Comparison of ENCODE assay signal across 32 cellular contexts in genomic region chr3:134972836-134973455, GRCh38.
"Had no signal": no experiment of that assay in that cellular context is flagged by ENCODE, and none has a peak within 500 bp of the region (broad histone marks: within the 10 kb centered on the region; RNA-seq: fewer than 3 reads in every experiment).

No MANE protein-coding gene starts in this region.

- H3K4me3 Mint-ChIP-seq: activated B cell treated with CpG ODN at 0.5 μM for 24 hours; activated CD4-positive, alpha-beta memory T cell treated with anti-CD3 and anti-CD28 coated beads for 36 hours; activated CD4-positive, alpha-beta T cell treated with anti-CD3 and anti-CD28 coated beads, Interleukin-2, amount 10 ng/mL, durations not matched to agents 24 days and 14 days; activated CD8-positive, alpha-beta T cell treated with anti-CD3 and anti-CD28 coated beads for 36 hours; activated naive CD4-positive, alpha-beta T cell treated with anti-CD3 and anti-CD28 coated beads for 36 hours; activated naive CD8-positive, alpha-beta T cell treated with anti-CD3 and anti-CD28 coated beads for 36 hours; activated T-cell treated with anti-CD3 and anti-CD28 coated beads, Interleukin-2, amount 50 U/mL, for 4 hours; activated T-cell treated with anti-CD3 and anti-CD28 coated beads, Interleukin-2, amount 50 U/mL, for 72 hours; activated T-helper 1 cell treated with anti-CD3 and anti-CD28 coated beads, Interleukin-12 subunit alpha, Interleukin-12 subunit beta, Interleukin-2, Interleukin-4 antibody, amounts not matched to agents 30 ng/mL and 10 ng/mL and 1 ng/mL, durations not matched to agents 14 hours and 24 hours and 36 hours; activated T-helper 17 cell treated with anti-CD3 and anti-CD28 coated beads, Interleukin-2, amount 50 U/mL, for 72 hours; T-cell; T-helper 17 cell had no signal

- H3K4me1 Mint-ChIP-seq: activated B cell treated with CpG ODN at 0.5 μM for 24 hours; activated CD4-positive, alpha-beta T cell treated with anti-CD3 and anti-CD28 coated beads, Interleukin-2, amount 10 ng/mL, durations not matched to agents 24 days and 14 days; activated naive CD8-positive, alpha-beta T cell treated with anti-CD3 and anti-CD28 coated beads for 36 hours; activated T-helper 17 cell treated with anti-CD3 and anti-CD28 coated beads, Interleukin-2, amount 50 U/mL, for 72 hours; T-cell had no signal

- H3K4me3 ChIP-seq: adrenal gland, body of pancreas, breast epithelium had no signal

- H3K9me3 Mint-ChIP-seq: activated CD4-positive, alpha-beta T cell treated with anti-CD3 and anti-CD28 coated beads, Interleukin-2, amount 10 ng/mL, durations not matched to agents 24 days and 14 days; activated CD8-positive, alpha-beta T cell treated with anti-CD3 and anti-CD28 coated beads for 36 hours; activated naive CD4-positive, alpha-beta T cell treated with anti-CD3 and anti-CD28 coated beads, Interleukin-2, amount 50 U/mL, for 72 hours; activated T-cell treated with anti-CD3 and anti-CD28 coated beads, Interleukin-2, amount 50 U/mL, for 4 hours; activated T-cell treated with anti-CD3 and anti-CD28 coated beads, Interleukin-2, amount 50 U/mL, for 72 hours; activated T-helper 1 cell treated with anti-CD3 and anti-CD28 coated beads, Interleukin-12 subunit alpha, Interleukin-12 subunit beta, Interleukin-2, Interleukin-4 antibody, amounts not matched to agents 30 ng/mL and 10 ng/mL and 1 ng/mL, durations not matched to agents 14 hours and 24 hours and 36 hours; activated T-helper 17 cell treated with anti-CD3 and anti-CD28 coated beads, Interleukin-2, amount 50 U/mL, for 72 hours had no signal

- ATAC-seq: activated CD8-positive, alpha-beta T cell treated with anti-CD3 and anti-CD28 coated beads for 36 hours; activated naive CD4-positive, alpha-beta T cell treated with anti-CD3 and anti-CD28 coated beads, Interleukin-2, amount 50 U/mL, for 72 hours; activated T-cell treated with anti-CD3 and anti-CD28 coated beads, Interleukin-2, amount 50 U/mL, for 4 hours; activated T-cell treated with anti-CD3 and anti-CD28 coated beads, Interleukin-2, amount 50 U/mL, for 72 hours; activated T-helper 17 cell treated with anti-CD3 and anti-CD28 coated beads, Interleukin-2, amount 50 U/mL, for 72 hours; body of pancreas; T-cell; T-helper 17 cell had no signal

- H3K27ac Mint-ChIP-seq: activated B cell treated with CpG ODN at 0.5 μM for 24 hours; activated CD4-positive, alpha-beta memory T cell treated with anti-CD3 and anti-CD28 coated beads for 36 hours; activated CD4-positive, alpha-beta T cell treated with anti-CD3 and anti-CD28 coated beads, Interleukin-2, amount 10 ng/mL, durations not matched to agents 24 days and 14 days; activated CD8-positive, alpha-beta T cell treated with anti-CD3 and anti-CD28 coated beads for 36 hours; activated naive CD4-positive, alpha-beta T cell treated with anti-CD3 and anti-CD28 coated beads for 36 hours; activated naive CD4-positive, alpha-beta T cell treated with anti-CD3 and anti-CD28 coated beads, Interleukin-2, amount 50 U/mL, for 72 hours; activated naive CD8-positive, alpha-beta T cell treated with anti-CD3 and anti-CD28 coated beads for 36 hours; activated T-cell treated with anti-CD3 and anti-CD28 coated beads, Interleukin-2, amount 50 U/mL, for 72 hours; activated T-helper 1 cell treated with anti-CD3 and anti-CD28 coated beads, Interleukin-12 subunit alpha, Interleukin-12 subunit beta, Interleukin-2, Interleukin-4 antibody, amounts not matched to agents 30 ng/mL and 10 ng/mL and 1 ng/mL, durations not matched to agents 14 hours and 24 hours and 36 hours; activated T-helper 17 cell treated with anti-CD3 and anti-CD28 coated beads, Interleukin-2, amount 50 U/mL, for 72 hours; T-cell; T-helper 17 cell had no signal

- H3K36me3 Mint-ChIP-seq: activated CD4-positive, alpha-beta memory T cell treated with anti-CD3 and anti-CD28 coated beads for 36 hours; activated naive CD4-positive, alpha-beta T cell treated with anti-CD3 and anti-CD28 coated beads, Interleukin-2, amount 50 U/mL, for 72 hours; activated naive CD8-positive, alpha-beta T cell treated with anti-CD3 and anti-CD28 coated beads for 36 hours; T-cell had no signal

- DNase-seq: activated B cell treated with CpG ODN at 0.5 μM for 24 hours; activated CD4-positive, alpha-beta memory T cell treated with anti-CD3 and anti-CD28 coated beads for 36 hours; activated CD4-positive, alpha-beta T cell treated with anti-CD3 and anti-CD28 coated beads for 4 hours; activated CD4-positive, alpha-beta T cell treated with anti-CD3 and anti-CD28 coated beads, Interleukin-2, amount 10 ng/mL, durations not matched to agents 24 days and 14 days; activated CD4-positive, alpha-beta T cell treated with anti-CD3 and anti-CD28 coated beads, Interleukin-2, amount 50 U/mL, for 1 hour; activated CD4-positive, alpha-beta T cell treated with anti-CD3 and anti-CD28 coated beads, Interleukin-2, amount 50 U/mL, for 4 hours; activated CD4-positive, CD25-positive, alpha-beta regulatory T cell treated with anti-CD3 and anti-CD28 coated beads, Interleukin-2, amount 50 U/mL, for 72 hours; activated CD8-positive, alpha-beta memory T cell treated with anti-CD3 and anti-CD28 coated beads, Interleukin-2, amount 50 U/mL, for 4 hours; activated CD8-positive, alpha-beta T cell treated with anti-CD3 and anti-CD28 coated beads for 36 hours; activated effector memory CD4-positive, alpha-beta T cell treated with anti-CD3 and anti-CD28 coated beads, Interleukin-2, amount 50 U/mL, for 16 hours; activated gamma-delta T cell treated with Interleukin-2 at 50 U/mL for 16 hours; activated naive CD4-positive, alpha-beta T cell; activated naive CD4-positive, alpha-beta T cell treated with anti-CD3 and anti-CD28 coated beads for 36 hours; activated naive CD4-positive, alpha-beta T cell treated with anti-CD3 and anti-CD28 coated beads, Interleukin-2, amount 50 U/mL, for 16 hours; activated naive CD8-positive, alpha-beta T cell treated with anti-CD3 and anti-CD28 coated beads for 36 hours; activated T-cell treated with anti-CD3 and anti-CD28 coated beads for 4 hours; activated T-cell treated with anti-CD3 and anti-CD28 coated beads, Interleukin-2, amount 50 U/mL, for 1 hour; activated T-cell treated with anti-CD3 and anti-CD28 coated beads, Interleukin-2, amount 50 U/mL, for 4 hours; activated T-cell treated with anti-CD3 and anti-CD28 coated beads, Interleukin-2, amount 50 U/mL, for 72 hours; adrenal gland; amniotic stem cell; aorta; body of pancreas; brain microvascular endothelial cell; central memory CD4-positive, alpha-beta T cell; T-cell; T-helper 17 cell had no signal

- H3K27ac ChIP-seq: adrenal gland, body of pancreas, brain microvascular endothelial cell, breast epithelium, VCaP had no signal

- H3K27me3 Mint-ChIP-seq: activated B cell treated with CpG ODN at 0.5 μM for 24 hours; activated T-helper 17 cell treated with anti-CD3 and anti-CD28 coated beads, Interleukin-2, amount 50 U/mL, for 72 hours had no signal
